In genomic region chrX:116605576-116605975, GRCh38 we compare ENCODE assay signal across 38 cellular contexts.
"Had no signal": no experiment of that assay in that cellular context is flagged by ENCODE, and none has a peak within 500 bp of the region (broad histone marks: within the 10 kb centered on the region; RNA-seq: fewer than 3 reads in every experiment).

No MANE protein-coding gene starts in this region.

- H3K4me3 ChIP-seq: ascending aorta, cardiac muscle cell had no signal

- H3K27ac ChIP-seq: ascending aorta, cardiac muscle cell, WERI-Rb-1 had no signal

- H3K27me3 Mint-ChIP-seq: activated CD4-positive, alpha-beta memory T cell treated with anti-CD3 and anti-CD28 coated beads, Interleukin-2, amount 10 ng/mL, durations not matched to agents 7 days and 5 days; activated CD4-positive, alpha-beta T cell treated with anti-CD3 and anti-CD28 coated beads for 36 hours; activated CD4-positive, alpha-beta T cell treated with anti-CD3 and anti-CD28 coated beads, Interleukin-2, amount 10 ng/mL, durations not matched to agents 7 days and 5 days; activated CD8-positive, alpha-beta memory T cell treated with anti-CD3 and anti-CD28 coated beads, Interleukin-2, amount 10 ng/mL, durations not matched to agents 7 days and 5 days; activated naive CD4-positive, alpha-beta T cell treated with anti-CD3 and anti-CD28 coated beads, Interleukin-2, amount 10 ng/mL, durations not matched to agents 7 days and 5 days; activated naive CD4-positive, alpha-beta T cell treated with anti-CD3 and anti-CD28 coated beads, Interleukin-2, amount 50 U/mL, for 24 hours; activated naive CD8-positive, alpha-beta T cell; activated naive CD8-positive, alpha-beta T cell treated with anti-CD3 and anti-CD28 coated beads, Interleukin-2, amount 10 ng/mL, durations not matched to agents 7 days and 5 days; activated naive CD8-positive, alpha-beta T cell treated with anti-CD3 and anti-CD28 coated beads, Interleukin-2, amount 50 U/mL, for 24 hours; activated T-cell treated with anti-CD3 and anti-CD28 coated beads, Interleukin-2, amount 50 U/mL, for 24 hours; central memory CD8-positive, alpha-beta T cell had no signal

- H3K36me3 Mint-ChIP-seq: activated CD8-positive, alpha-beta memory T cell treated with anti-CD3 and anti-CD28 coated beads, Interleukin-2, amount 10 ng/mL, durations not matched to agents 7 days and 5 days; activated naive CD4-positive, alpha-beta T cell treated with anti-CD3 and anti-CD28 coated beads, Interleukin-2, amount 10 ng/mL, durations not matched to agents 7 days and 5 days; activated naive CD4-positive, alpha-beta T cell treated with anti-CD3 and anti-CD28 coated beads, Interleukin-2, amount 50 U/mL, for 24 hours; activated naive CD8-positive, alpha-beta T cell; activated naive CD8-positive, alpha-beta T cell treated with anti-CD3 and anti-CD28 coated beads, Interleukin-2, amount 10 ng/mL, durations not matched to agents 7 days and 5 days; brain; WTC11 had no signal

- H3K9me3 ChIP-seq: ascending aorta had no signal

- DNase-seq: activated CD4-positive, alpha-beta memory T cell treated with anti-CD3 and anti-CD28 coated beads, Interleukin-2, amount 10 ng/mL, durations not matched to agents 7 days and 5 days; activated CD4-positive, alpha-beta T cell treated with anti-CD3 and anti-CD28 coated beads for 1 hour; activated CD4-positive, alpha-beta T cell treated with anti-CD3 and anti-CD28 coated beads for 36 hours; activated CD4-positive, alpha-beta T cell treated with anti-CD3 and anti-CD28 coated beads for 48 hours; activated CD4-positive, alpha-beta T cell treated with anti-CD3 and anti-CD28 coated beads, Interleukin-2, amount 10 ng/mL, durations not matched to agents 7 days and 5 days; activated CD4-positive, alpha-beta T cell treated with anti-CD3 and anti-CD28 coated beads, Interleukin-2, amount 50 U/mL, for 48 hours; activated CD4-positive, CD25-positive, alpha-beta regulatory T cell; activated CD8-positive, alpha-beta memory T cell treated with anti-CD3 and anti-CD28 coated beads for 24 hours; activated CD8-positive, alpha-beta memory T cell treated with anti-CD3 and anti-CD28 coated beads, Interleukin-2, amount 10 ng/mL, durations not matched to agents 7 days and 5 days; activated CD8-positive, alpha-beta memory T cell treated with anti-CD3 and anti-CD28 coated beads, Interleukin-2, amount 50 U/mL, for 48 hours; activated CD8-positive, alpha-beta T cell treated with anti-CD3 and anti-CD28 coated beads, Interleukin-2, amount 10 ng/mL, durations not matched to agents 7 days and 5 days; activated effector memory CD4-positive, alpha-beta T cell treated with Interleukin-2 at 50 U/mL for 16 hours; activated gamma-delta T cell; activated naive CD4-positive, alpha-beta T cell treated with anti-CD3 and anti-CD28 coated beads, Interleukin-2, amount 10 ng/mL, durations not matched to agents 7 days and 5 days; activated naive CD4-positive, alpha-beta T cell treated with Interleukin-2 at 50 U/mL for 16 hours; activated naive CD8-positive, alpha-beta T cell treated with anti-CD3 and anti-CD28 coated beads, Interleukin-2, amount 10 ng/mL, durations not matched to agents 7 days and 5 days; activated naive CD8-positive, alpha-beta T cell treated with anti-CD3 and anti-CD28 coated beads, Interleukin-2, amount 50 U/mL, for 24 hours; activated T-cell treated with anti-CD3 and anti-CD28 coated beads, Interleukin-2, amount 50 U/mL, for 24 hours; activated T-cell treated with anti-CD3 and anti-CD28 coated beads, Interleukin-2, amount 50 U/mL, for 48 hours; amygdala; anterior cingulate cortex; caudate nucleus; cerebellar nuclear complex; T-helper 1 cell; T-helper 2 cell; T-helper 9 cell; WERI-Rb-1 had no signal

- H3K4me3 Mint-ChIP-seq: activated CD4-positive, alpha-beta memory T cell treated with anti-CD3 and anti-CD28 coated beads, Interleukin-2, amount 10 ng/mL, durations not matched to agents 7 days and 5 days; activated CD4-positive, alpha-beta T cell treated with anti-CD3 and anti-CD28 coated beads for 36 hours; activated CD4-positive, alpha-beta T cell treated with anti-CD3 and anti-CD28 coated beads, Interleukin-2, amount 10 ng/mL, durations not matched to agents 7 days and 5 days; activated CD8-positive, alpha-beta memory T cell treated with anti-CD3 and anti-CD28 coated beads, Interleukin-2, amount 10 ng/mL, durations not matched to agents 7 days and 5 days; activated CD8-positive, alpha-beta T cell treated with anti-CD3 and anti-CD28 coated beads, Interleukin-2, amount 10 ng/mL, durations not matched to agents 7 days and 5 days; activated naive CD4-positive, alpha-beta T cell treated with anti-CD3 and anti-CD28 coated beads, Interleukin-2, amount 10 ng/mL, durations not matched to agents 7 days and 5 days; activated naive CD4-positive, alpha-beta T cell treated with anti-CD3 and anti-CD28 coated beads, Interleukin-2, amount 50 U/mL, for 24 hours; activated naive CD8-positive, alpha-beta T cell; activated naive CD8-positive, alpha-beta T cell treated with anti-CD3 and anti-CD28 coated beads, Interleukin-2, amount 10 ng/mL, durations not matched to agents 7 days and 5 days; activated naive CD8-positive, alpha-beta T cell treated with anti-CD3 and anti-CD28 coated beads, Interleukin-2, amount 50 U/mL, for 24 hours; activated T-cell treated with anti-CD3 and anti-CD28 coated beads, Interleukin-2, amount 50 U/mL, for 24 hours; brain; central memory CD8-positive, alpha-beta T cell; T-helper 1 cell treated with Interleukin-12 subunit alpha and Interleukin-12 subunit beta and Interleukin-4 antibody, amounts not matched to agents 30 μg/mL and 1 μg/mL, for 36 hours; T-helper 2 cell treated with Interferon-gamma antibody and Interleukin-4, amounts not matched to agents 5 μg/mL and 100 μg/mL, for 36 hours; WTC11 had no signal

- H3K27ac Mint-ChIP-seq: activated CD4-positive, alpha-beta memory T cell treated with anti-CD3 and anti-CD28 coated beads, Interleukin-2, amount 10 ng/mL, durations not matched to agents 7 days and 5 days; activated CD4-positive, alpha-beta T cell treated with anti-CD3 and anti-CD28 coated beads for 36 hours; activated CD4-positive, alpha-beta T cell treated with anti-CD3 and anti-CD28 coated beads, Interleukin-2, amount 10 ng/mL, durations not matched to agents 7 days and 5 days; activated CD8-positive, alpha-beta memory T cell treated with anti-CD3 and anti-CD28 coated beads, Interleukin-2, amount 10 ng/mL, durations not matched to agents 7 days and 5 days; activated CD8-positive, alpha-beta T cell treated with anti-CD3 and anti-CD28 coated beads, Interleukin-2, amount 10 ng/mL, durations not matched to agents 7 days and 5 days; activated naive CD4-positive, alpha-beta T cell treated with anti-CD3 and anti-CD28 coated beads, Interleukin-2, amount 10 ng/mL, durations not matched to agents 7 days and 5 days; activated naive CD4-positive, alpha-beta T cell treated with anti-CD3 and anti-CD28 coated beads, Interleukin-2, amount 50 U/mL, for 24 hours; activated naive CD8-positive, alpha-beta T cell; activated naive CD8-positive, alpha-beta T cell treated with anti-CD3 and anti-CD28 coated beads, Interleukin-2, amount 10 ng/mL, durations not matched to agents 7 days and 5 days; activated naive CD8-positive, alpha-beta T cell treated with anti-CD3 and anti-CD28 coated beads, Interleukin-2, amount 50 U/mL, for 24 hours; activated T-cell treated with anti-CD3 and anti-CD28 coated beads, Interleukin-2, amount 50 U/mL, for 24 hours; activated T-helper 2 cell treated with anti-CD3 and anti-CD28 coated beads, Interferon-gamma antibody, Interleukin-2, Interleukin-4, amounts not matched to agents 10 μg/mL and 5 μg/mL and 100 μg/mL, durations not matched to agents 14 hours and 24 hours and 36 hours; brain; T-helper 1 cell treated with Interleukin-12 subunit alpha and Interleukin-12 subunit beta and Interleukin-4 antibody, amounts not matched to agents 30 μg/mL and 1 μg/mL, for 36 hours; T-helper 2 cell treated with Interferon-gamma antibody and Interleukin-4, amounts not matched to agents 5 μg/mL and 100 μg/mL, for 36 hours; WTC11 had no signal

- H3K36me3 ChIP-seq: ascending aorta, cardiac muscle cell, WERI-Rb-1 had no signal

- H3K27me3 ChIP-seq: ascending aorta, cardiac muscle cell had no signal

- ATAC-seq: activated CD4-positive, alpha-beta T cell treated with anti-CD3 and anti-CD28 coated beads for 36 hours; activated CD4-positive, CD25-positive, alpha-beta regulatory T cell treated with anti-CD3 and anti-CD28 coated beads, Interleukin-2, amount 50 U/mL, for 24 hours; activated CD8-positive, alpha-beta memory T cell treated with anti-CD3 and anti-CD28 coated beads, Interleukin-2, amount 10 ng/mL, durations not matched to agents 7 days and 5 days; activated CD8-positive, alpha-beta T cell treated with anti-CD3 and anti-CD28 coated beads, Interleukin-2, amount 10 ng/mL, durations not matched to agents 7 days and 5 days; activated naive CD8-positive, alpha-beta T cell treated with anti-CD3 and anti-CD28 coated beads, Interleukin-2, amount 50 U/mL, for 24 hours; WTC11 had no signal

- H3K4me1 Mint-ChIP-seq: activated CD4-positive, alpha-beta memory T cell treated with anti-CD3 and anti-CD28 coated beads, Interleukin-2, amount 10 ng/mL, durations not matched to agents 7 days and 5 days; activated CD4-positive, alpha-beta T cell treated with anti-CD3 and anti-CD28 coated beads for 36 hours; activated CD4-positive, alpha-beta T cell treated with anti-CD3 and anti-CD28 coated beads, Interleukin-2, amount 10 ng/mL, durations not matched to agents 7 days and 5 days; activated CD8-positive, alpha-beta memory T cell treated with anti-CD3 and anti-CD28 coated beads, Interleukin-2, amount 10 ng/mL, durations not matched to agents 7 days and 5 days; activated naive CD4-positive, alpha-beta T cell treated with anti-CD3 and anti-CD28 coated beads, Interleukin-2, amount 10 ng/mL, durations not matched to agents 7 days and 5 days; activated naive CD4-positive, alpha-beta T cell treated with anti-CD3 and anti-CD28 coated beads, Interleukin-2, amount 50 U/mL, for 24 hours; activated naive CD8-positive, alpha-beta T cell treated with anti-CD3 and anti-CD28 coated beads, Interleukin-2, amount 10 ng/mL, durations not matched to agents 7 days and 5 days; activated naive CD8-positive, alpha-beta T cell treated with anti-CD3 and anti-CD28 coated beads, Interleukin-2, amount 50 U/mL, for 24 hours; brain; central memory CD8-positive, alpha-beta T cell; WTC11 had no signal

- H3K9me3 Mint-ChIP-seq: activated CD4-positive, alpha-beta T cell treated with anti-CD3 and anti-CD28 coated beads, Interleukin-2, amount 10 ng/mL, durations not matched to agents 7 days and 5 days; activated naive CD4-positive, alpha-beta T cell treated with anti-CD3 and anti-CD28 coated beads, Interleukin-2, amount 10 ng/mL, durations not matched to agents 7 days and 5 days; activated naive CD4-positive, alpha-beta T cell treated with anti-CD3 and anti-CD28 coated beads, Interleukin-2, amount 50 U/mL, for 24 hours; activated naive CD8-positive, alpha-beta T cell treated with anti-CD3 and anti-CD28 coated beads, Interleukin-2, amount 10 ng/mL, durations not matched to agents 7 days and 5 days; activated naive CD8-positive, alpha-beta T cell treated with anti-CD3 and anti-CD28 coated beads, Interleukin-2, amount 50 U/mL, for 24 hours had no signal

- H3K4me1 ChIP-seq: ascending aorta had no signal
